22 cellular contexts compared by ENCODE assay signal in the genomic region with DNA sequence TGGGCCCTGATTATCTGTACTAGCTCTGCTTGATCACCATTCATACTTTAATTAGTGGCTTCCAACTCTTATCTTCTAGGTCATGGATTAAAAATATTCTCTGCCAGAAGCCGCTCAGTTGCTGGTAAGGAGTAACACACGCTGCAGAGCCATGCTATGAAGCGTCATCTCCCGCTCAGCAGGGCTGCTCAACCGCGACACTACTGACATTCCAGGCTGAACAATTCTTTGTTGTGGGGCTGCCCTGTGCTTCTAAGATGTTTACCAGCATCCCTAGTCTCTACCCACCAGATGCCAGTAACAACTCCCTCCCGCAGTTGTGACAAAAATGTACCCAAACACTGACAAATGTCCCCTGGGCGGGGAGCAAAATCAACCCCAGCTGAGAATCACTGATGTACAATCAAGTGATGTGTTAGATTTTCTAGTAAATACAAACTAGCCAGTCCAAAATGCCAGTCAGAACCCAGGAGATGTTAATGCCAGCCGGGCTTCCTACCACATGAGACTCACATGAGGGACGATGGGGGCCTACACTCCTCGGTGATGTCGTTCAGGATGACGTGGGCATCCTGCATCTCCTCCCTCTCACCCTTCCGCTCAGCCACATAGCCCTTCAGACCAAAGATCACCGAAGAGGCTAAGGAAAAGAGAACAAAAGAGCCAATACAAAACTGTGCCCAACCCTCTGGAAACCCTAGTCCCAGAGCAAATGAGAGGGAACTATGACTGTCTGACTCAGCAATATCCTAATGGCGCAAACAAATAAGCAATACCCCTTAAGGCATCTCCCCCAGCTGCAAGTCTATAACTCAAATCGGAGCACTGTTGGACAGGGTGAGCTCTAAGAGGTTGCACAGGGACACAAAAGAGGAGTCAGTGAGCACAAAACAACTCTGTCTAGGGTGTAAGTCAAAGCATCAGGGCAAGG. TPM values are rescaled to one million over a fixed set of nuclear protein-coding genes. Genes with fewer than 3 reads are reported as not detected.
DNase-seq lines count a peak whose midpoint lies in the region; ATAC-seq, FAIRE-seq and TF ChIP-seq lines count a peak whose summit lies in the region.
"Had no signal": no experiment of that assay in that cellular context is flagged by ENCODE, and none has a peak within 500 bp of the region (broad histone marks: within the 10 kb centered on the region; RNA-seq: fewer than 3 reads in every experiment).

No MANE protein-coding gene starts in this region.

- CTCF ChIA-PET in A549 (lab: Yijun Ruan, JAX) (interaction anchor here (1.0 kb wide), 1 partner anchor 53 kb away, joined by 4 read pairs; no protein-coding TSS in a partner anchor), IMR-90 (lab: Yijun Ruan, JAX) (no interaction called here)

- ATAC-seq in A549: no peak
- ATAC-seq in IMR-90 (ENCODE audit: low read depth): no peak
- no peak for ATAC-seq in natural killer cell

- H3K27ac Mint-ChIP-seq in natural killer cell: peak overlapping the region; percentile 57 to 93
- H3K27ac Mint-ChIP-seq: activated naive CD8-positive, alpha-beta T cell had no signal

- no peak overlapping the region for H4K8ac ChIP-seq in IMR-90 (ENCODE audit: low read depth in 2 of 2, low read length in 2 of 2)

- dilution Hi-C loops in IMR-90 (cut with HindIII; ENCODE audit: low sequenced_read_pairs, unreplicated experiment): no loop called here

- POLR2A ChIA-PET in A549 (lab: Yijun Ruan, JAX): no interaction called here
- POLR2A ChIA-PET in IMR-90 (lab: Charles Lee; ENCODE audit: unreplicated experiment): no interaction called here

- no peak for TF ChIP-seq EP300 in A549 (IDR thresholded peaks at IDR 0.05)

- no peaks in the 10 kb centered on the region for H3K27me3 Mint-ChIP-seq in natural killer cell (ENCODE audit: low read depth in 2 of 2)
- H3K27me3 Mint-ChIP-seq: activated naive CD8-positive, alpha-beta T cell had no signal

- no peak overlapping the region for H3K14ac ChIP-seq in IMR-90 (replicated peaks; ENCODE audit: low read depth, low read length)

- 91% methylated on average over 17 of the region's 17 CpGs for WGBS in A549 (ENCODE audit: missing lambda C conversion rate)
- 88% methylated on average over 5 of the region's 17 CpGs; no CpG with 5 or more reads in 1 of the 2 experiments for WGBS in IMR-90 (ENCODE audit: extremely low coverage in 2 of 2, insufficient read length in 1 of 2), 2 experiments

- no peak overlapping the region for H2BK5ac ChIP-seq in IMR-90 (ENCODE audit: low read depth, low read length, poor library complexity, severe bottlenecking)

- intact Hi-C loops in IMR-90 (cut with micrococcal nuclease) (no loop called here), head of caudate nucleus (cut with DNase I) (no loop called here), natural killer cell (cut with micrococcal nuclease) (no loop called here)

- H4K20me1 ChIP-seq in IMR-90 (ENCODE audit: insufficient read depth, low read length): peaks cover 10% of the 10 kb centered on the region; the same call in 1 of the 2 replicates

- H3K4me3 Mint-ChIP-seq in natural killer cell: no peak overlapping the region
- H3K4me3 Mint-ChIP-seq: activated naive CD8-positive, alpha-beta T cell; nephron had no signal

- H3K9ac ChIP-seq in IMR-90 (ENCODE audit: low read depth, low read length): no peak overlapping the region

- H3K23ac ChIP-seq in IMR-90 (ENCODE audit: low read depth, low read length): no peak overlapping the region

- in situ Hi-C loops in IMR-90 (cut with MboI; ENCODE audit: low sequenced_read_pairs): no loop called here

- H3K79me1 ChIP-seq in IMR-90 (ENCODE audit: low read depth in 1 of 2, low read length in 2 of 2): peaks cover 19 to 39% of the 10 kb centered on the region in 2 experiments

- H3K4me2 ChIP-seq in A549 (no peak overlapping the region), IMR-90 (ENCODE audit: low read depth, low read length) (no peak overlapping the region)

- H3K4me1 ChIP-seq in A549 (no peaks in the 10 kb centered on the region), IMR-90 (ENCODE audit: control insufficient read depth, insufficient read depth, low read length) (peaks cover 5% of the 10 kb centered on the region)
- H3K4me1 ChIP-seq: HAP-1 had no signal

- DNase-seq in A549 (ENCODE audit: low read depth in 1 of 2, low spot score in 1 of 2) (no peak), IMR-90 (no peak), head of caudate nucleus (peak in 25 of 42 donors; percentile 12 to 78 (median 49)), natural killer cell (no peak), GM19240 (ENCODE audit: insufficient read length, low spot score) (no peak), NCI-H1694 treated with DMSO at 0.1 percent for 48 hours (lab: John Stamatoyannopoulos, UW) (no peak), DMS153 treated with DMSO at 0.1 percent for 48 hours (lab: John Stamatoyannopoulos, UW; ENCODE audit: unreplicated experiment) (no peak)
- no peak for DNase-seq in stimulated activated CD4-positive, alpha-beta T cell treated with anti-CD3 and anti-CD28 coated beads, Interleukin-15, amount 100 ng/mL, for 24 hours
- DNase-seq: activated CD4-positive, alpha-beta T cell treated with anti-CD3 and anti-CD28 coated beads, Interleukin-2, amount 50 U/mL, for 4 hours; brain microvascular endothelial cell; EL; Kasumi-1; mesenchymal stem cell; NCI-H1092; NCI-H524; stimulated activated naive CD4-positive, alpha-beta T cell had no signal

- no peaks in the 10 kb centered on the region for H3K27me3 ChIP-seq in IMR-90 (ENCODE audit: control insufficient read depth, insufficient read depth, low read length)
- H3K27me3 ChIP-seq: brain microvascular endothelial cell had no signal

- no peak overlapping the region for H2BK120ac ChIP-seq in IMR-90 (ENCODE audit: low read depth, low read length)

- H3K9me3 ChIP-seq in A549 (no peaks in the 10 kb centered on the region), IMR-90 (ENCODE audit: control insufficient read depth, insufficient read depth, low read length) (no peaks in the 10 kb centered on the region)
- H3K9me3 ChIP-seq: HAP-1 had no signal

- TF ChIP-seq CTCF in A549 (IDR thresholded peaks at IDR 0.05) (no peak), IMR-90 (conservative IDR thresholded peaks at IDR 0.05; ENCODE audit: low read depth, low read length) (no peak), natural killer cell (IDR thresholded peaks at IDR 0.05) (no peak)

- H2BK20ac ChIP-seq in IMR-90 (ENCODE audit: low read depth, low read length): no peak overlapping the region

- H4K5ac ChIP-seq in IMR-90 (ENCODE audit: low read depth, low read length): no peak overlapping the region

- H3K27ac ChIP-seq in A549 (no peak overlapping the region), IMR-90 (ENCODE audit: insufficient read depth, low read length) (no peak overlapping the region)
- H3K27ac ChIP-seq: brain microvascular endothelial cell, epithelial cell of prostate had no signal

- H3K4me1 Mint-ChIP-seq in natural killer cell: peaks cover 47 to 53% of the 10 kb centered on the region in 2 donors

- FAIRE-seq in A549 (lab: Jason Lieb, UNC): no peak
- FAIRE-seq: frontal cortex had no signal

- H3K4me3 ChIP-seq in A549 (no peak overlapping the region), IMR-90 (ENCODE audit: insufficient read depth, low read depth, low read length) (no peak overlapping the region)
- H3K4me3 ChIP-seq: HAP-1 had no signal

- no peak overlapping the region for H2AK9ac ChIP-seq in IMR-90 (replicated peaks; ENCODE audit: low read depth, low read length, poor library complexity)

- TF ChIP-seq POLR2A in A549 (IDR thresholded peaks at IDR 0.05; ENCODE audit: low read length): no peak
- no peak for TF ChIP-seq POLR2A in IMR-90 (IDR thresholded peaks at IDR 0.05; ENCODE audit: low read depth, low read length)

- no peak overlapping the region for H2BK15ac ChIP-seq in IMR-90 (ENCODE audit: low read depth, low read length)

- no peak overlapping the region for H2AFZ ChIP-seq in IMR-90 (replicated peaks; ENCODE audit: low read length, poor library complexity)

- H3K56ac ChIP-seq in IMR-90 (ENCODE audit: extremely low read depth, insufficient read depth, low read length): no peak overlapping the region

- 0 out of 2 replicates have a peak, but pooled peaks cover 1% of the 10 kb centered on the region for H3K9me1 ChIP-seq in IMR-90 (ENCODE audit: insufficient read depth, low read length)

- H3K36me3 ChIP-seq in IMR-90 (ENCODE audit: control insufficient read depth, insufficient read depth, low read length): peaks cover 61% of the 10 kb centered on the region

- no peaks in the 10 kb centered on the region for H3K9me3 Mint-ChIP-seq in natural killer cell
- H3K9me3 Mint-ChIP-seq: nephron had no signal

- peaks cover 30% of the 10 kb centered on the region for H3K36me3 Mint-ChIP-seq in natural killer cell

- H4K91ac ChIP-seq in IMR-90 (ENCODE audit: insufficient read depth, low read depth, low read length): no peak overlapping the region

- BruUV-seq in IMR-90 (replicated peaks; lab: Mats Ljungman, UMichigan): no TSS peak

- no peak overlapping the region for H3K18ac ChIP-seq in IMR-90 (ENCODE audit: low read depth, low read length)

- H2AK5ac ChIP-seq in IMR-90 (ENCODE audit: low read depth, low read length): no peak overlapping the region

- H3K4ac ChIP-seq in IMR-90 (ENCODE audit: low read depth, low read length): no peak overlapping the region

- TF ChIP-seq RAD21 in A549 (conservative IDR thresholded peaks at IDR 0.05 in 1 of 2, IDR thresholded peaks at IDR 0.05 in 1 of 2): no peak
- no peak for TF ChIP-seq RAD21 in IMR-90 (IDR thresholded peaks at IDR 0.05; ENCODE audit: low read length)

RNA-seq across cellular contexts. Expression of gene ILKAP, which starts 15.6 kb away (rescaled TPM):
- polyA plus RNA-seq in A549 (2011; rRNA removed) (27.7 and 41.4 TPM in 2 replicates), A549 (2017; fragmentation: RNase III; extraction: RNeasy Plus Mini Kit Qiagen cat#74134 plus additional on column Dnase treatment) (36.3 to 38.4 TPM (median 38.2 TPM) in 3 replicates), IMR-90 (2012; rRNA removed) (44.2 and 44.4 TPM in 2 replicates)
- polyA plus RNA-seq in A549 (2012; cell fraction: cytosol; rRNA removed): 58.4 and 63.6 TPM in 2 replicates
- 74.5 and 93.4 TPM in 2 replicates for polyA plus RNA-seq in A549 (2012; cell fraction: nucleus; rRNA removed)
- 20.1 and 20.3 TPM in 2 replicates for polyA minus RNA-seq in A549 (2011; rRNA and poly(A)+ RNA removed)
- total RNA-seq in IMR-90 (2012; rRNA removed) (13.3 and 15.3 TPM in 2 replicates), natural killer cell (100 to 1,000 TPM; 146 to 200 (median 183) TPM)
- polyA plus RNA-seq in IMR-90 (2012; cell fraction: cytosol; rRNA removed): 23.3 and 46.0 TPM in 2 replicates
- polyA plus RNA-seq in IMR-90 (2012; cell fraction: nucleus; rRNA removed; ENCODE audit: low replicate concordance): 79.8 and 140 TPM in 2 replicates

RNA-seq across cellular contexts. Expression of gene ERFE, which starts 29.1 kb away (rescaled TPM):
- polyA plus RNA-seq in A549 (2011; rRNA removed): 2.6 and 3.7 TPM in 2 replicates
- polyA plus RNA-seq in A549 (2012; cell fraction: cytosol; rRNA removed): 4.6 and 6.8 TPM in 2 replicates
- polyA plus RNA-seq in A549 (2012; cell fraction: nucleus; rRNA removed): 11.7 and 15.4 TPM in 2 replicates
- 2.0 to 3.6 TPM (median 2.6 TPM) in 3 replicates for polyA plus RNA-seq in A549 (2017; fragmentation: RNase III; extraction: RNeasy Plus Mini Kit Qiagen cat#74134 plus additional on column Dnase treatment)
- 1.7 and 2.4 TPM in 2 replicates for polyA minus RNA-seq in A549 (2011; rRNA and poly(A)+ RNA removed)
- 0.56 and 1.3 TPM in 2 replicates for total RNA-seq in IMR-90 (2012; rRNA removed)
- polyA plus RNA-seq in IMR-90 (2012; rRNA removed): 3.5 and 3.8 TPM in 2 replicates
- polyA plus RNA-seq in IMR-90 (2012; cell fraction: cytosol; rRNA removed): 1.3 and 5.0 TPM in 2 replicates
- 6.8 and 8.6 TPM in 2 replicates for polyA plus RNA-seq in IMR-90 (2012; cell fraction: nucleus; rRNA removed; ENCODE audit: low replicate concordance)
- total RNA-seq in natural killer cell: 1 to 10 TPM in 2 of 3 donors, under 1 TPM in 1; 0.33 to 4.8 (median 4.3) TPM
- total RNA-seq: T-helper 1 cell treated with Interleukin-12 subunit alpha and Interleukin-12 subunit beta and Interleukin-4 antibody, amounts not matched to agents 30 ng/mL and 1 ng/mL, for 36 hours had no signal

RNA-seq across cellular contexts. Expression of gene KLHL30, which starts 49.4 kb away (rescaled TPM):
- polyA plus RNA-seq in A549 (2011; rRNA removed) (0.04 TPM in 1 of 2 replicates, not detected in the other), A549 (2017; fragmentation: RNase III; extraction: RNeasy Plus Mini Kit Qiagen cat#74134 plus additional on column Dnase treatment) (0.03 to 0.04 TPM (median 0.03 TPM) in 3 replicates), IMR-90 (2012; rRNA removed) (0.03 TPM in 2 replicates)
- 0.01 TPM in 1 of 2 replicates, not detected in the other for polyA plus RNA-seq in A549 (2012; cell fraction: cytosol; rRNA removed)
- polyA plus RNA-seq in A549 (2012; cell fraction: nucleus; rRNA removed): 0.05 and 0.07 TPM in 2 replicates
- polyA minus RNA-seq in A549 (2011; rRNA and poly(A)+ RNA removed): 0.08 TPM in 1 of 2 replicates, not detected in the other
- total RNA-seq in IMR-90 (2012; rRNA removed) (under 0.01 TPM in 1 of 2 replicates, not detected in the other), natural killer cell (not detected)
- 0.02 and 0.08 TPM in 2 replicates for polyA plus RNA-seq in IMR-90 (2012; cell fraction: cytosol; rRNA removed)
- polyA plus RNA-seq in IMR-90 (2012; cell fraction: nucleus; rRNA removed; ENCODE audit: low replicate concordance): 0.06 and 0.14 TPM in 2 replicates
- total RNA-seq: T-helper 1 cell treated with Interleukin-12 subunit alpha and Interleukin-12 subunit beta and Interleukin-4 antibody, amounts not matched to agents 30 ng/mL and 1 ng/mL, for 36 hours had no signal

RNA-seq across cellular contexts. Expression of gene HES6, which starts 52.0 kb away (rescaled TPM):
- polyA plus RNA-seq in A549 (2011; rRNA removed) (5.2 and 5.4 TPM in 2 replicates), A549 (2017; fragmentation: RNase III; extraction: RNeasy Plus Mini Kit Qiagen cat#74134 plus additional on column Dnase treatment) (6.1 to 7.5 TPM (median 7.3 TPM) in 3 replicates), IMR-90 (2012; rRNA removed) (3.3 TPM in 2 replicates)
- 12.4 and 18.3 TPM in 2 replicates for polyA plus RNA-seq in A549 (2012; cell fraction: cytosol; rRNA removed)
- polyA plus RNA-seq in A549 (2012; cell fraction: nucleus; rRNA removed): 32.5 and 39.1 TPM in 2 replicates
- polyA minus RNA-seq in A549 (2011; rRNA and poly(A)+ RNA removed): 1.0 and 1.7 TPM in 2 replicates
- total RNA-seq in IMR-90 (2012; rRNA removed) (1.3 and 1.4 TPM in 2 replicates), natural killer cell (10 to 100 TPM; 11.3 to 15.4 (median 13.5) TPM)
- polyA plus RNA-seq in IMR-90 (2012; cell fraction: cytosol; rRNA removed): 3.6 and 6.2 TPM in 2 replicates
- polyA plus RNA-seq in IMR-90 (2012; cell fraction: nucleus; rRNA removed; ENCODE audit: low replicate concordance): 9.5 and 25.2 TPM in 2 replicates

Comparison
In these comparisons a context has a peak if more than half of its experiments do, and no peak if none do; other contexts are left out.
1. DNase-seq: peak in head of caudate nucleus (25 of 42); none in A549 (0 of 2), IMR-90 (single experiment), natural killer cell (single experiment), GM19240 (single experiment), stimulated activated CD4-positive, alpha-beta T cell treated with anti-CD3 and anti-CD28 coated beads, Interleukin-15, amount 100 ng/mL, for 24 hours (single experiment), NCI-H1694 treated with DMSO at 0.1 percent for 48 hours (single experiment) and DMS153 treated with DMSO at 0.1 percent for 48 hours (single experiment).